ENCODE assay signal across 8 cellular contexts in the genomic region with DNA sequence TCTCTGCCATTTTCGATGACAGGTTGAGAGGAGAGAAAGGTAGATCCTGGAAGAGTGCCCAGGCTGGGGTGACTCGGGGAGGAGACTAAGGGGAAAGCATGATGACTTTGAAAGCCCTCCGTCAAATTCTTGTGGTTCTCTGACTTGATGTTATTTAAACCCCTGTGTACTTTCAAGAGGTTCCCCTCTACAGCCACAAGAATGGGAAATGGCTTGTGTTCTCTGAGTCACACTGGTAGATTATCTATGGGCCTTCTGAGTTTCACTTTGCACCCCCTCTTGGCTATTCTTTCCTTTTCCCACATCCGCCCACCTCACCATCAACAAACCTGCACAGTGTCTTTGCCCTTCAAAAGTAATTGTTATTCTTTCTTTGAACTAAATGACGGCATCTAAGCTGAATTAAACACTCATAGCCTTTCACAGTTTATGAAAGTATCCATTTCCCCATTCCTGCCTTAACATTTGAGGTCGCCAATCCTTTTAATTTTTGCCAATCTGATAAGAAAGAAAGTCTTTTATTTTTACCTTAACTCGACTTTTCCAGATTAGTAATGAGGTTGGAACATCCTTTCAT. TPM values are rescaled to one million over a fixed set of nuclear protein-coding genes. Genes with fewer than 3 reads are reported as not detected.
A peak's percentile ranks its signal among the peaks of the same experiment; 100 is the strongest.
DNase-seq lines count a peak whose midpoint lies in the region; ATAC-seq and TF ChIP-seq lines count a peak whose summit lies in the region.

No MANE protein-coding gene starts in this region.

- H3K9me3 ChIP-seq in mucosa of rectum (ENCODE audit: control insufficient read depth in 2 of 2, low read length in 2 of 2) (no peaks in the 10 kb centered on the region), prostate gland (no peaks in the 10 kb centered on the region)

- no peaks in the 10 kb centered on the region for H3K36me3 ChIP-seq in mucosa of rectum (ENCODE audit: control insufficient read depth in 2 of 2, insufficient read depth in 2 of 2, low read length in 2 of 2)
- H3K36me3 ChIP-seq in prostate gland, result no peaks in the 10 kb centered on the region

- peak overlapping the region; percentile 57 for H3K4me3 Mint-ChIP-seq in activated T-helper 2 cell treated with anti-CD3 and anti-CD28 coated beads, Interferon-gamma antibody, Interleukin-2, Interleukin-4, amounts not matched to agents 10 μg/mL and 5 μg/mL and 100 μg/mL, durations not matched to agents 14 hours and 24 hours and 36 hours (ENCODE audit: low read depth)

- intact Hi-C loops in activated T-helper 2 cell treated with anti-CD3 and anti-CD28 coated beads, Interferon-gamma antibody, Interleukin-2, Interleukin-4, amounts not matched to agents 10 μg/mL and 5 μg/mL and 100 μg/mL, durations not matched to agents 14 hours and 24 hours and 36 hours (cut with micrococcal nuclease), result loop anchor here (1.0 to 5.0 kb wide), 7 partner anchors 19 to 346 kb away; a partner anchor contains a TSS
- intact Hi-C loops in prostate gland (cut with DNase I), result no loop called here

- H3K9me3 Mint-ChIP-seq in activated T-helper 2 cell treated with anti-CD3 and anti-CD28 coated beads, Interferon-gamma antibody, Interleukin-2, Interleukin-4, amounts not matched to agents 10 μg/mL and 5 μg/mL and 100 μg/mL, durations not matched to agents 14 hours and 24 hours and 36 hours, result no peaks in the 10 kb centered on the region

- peaks cover 45% of the 10 kb centered on the region for H3K4me1 Mint-ChIP-seq in activated T-helper 2 cell treated with anti-CD3 and anti-CD28 coated beads, Interferon-gamma antibody, Interleukin-2, Interleukin-4, amounts not matched to agents 10 μg/mL and 5 μg/mL and 100 μg/mL, durations not matched to agents 14 hours and 24 hours and 36 hours (ENCODE audit: low read depth)

- peak overlapping the region; percentile 93 for H3K27ac Mint-ChIP-seq in activated T-helper 2 cell treated with anti-CD3 and anti-CD28 coated beads, Interferon-gamma antibody, Interleukin-2, Interleukin-4, amounts not matched to agents 10 μg/mL and 5 μg/mL and 100 μg/mL, durations not matched to agents 14 hours and 24 hours and 36 hours

- no peaks in the 10 kb centered on the region for H3K27me3 Mint-ChIP-seq in activated T-helper 2 cell treated with anti-CD3 and anti-CD28 coated beads, Interferon-gamma antibody, Interleukin-2, Interleukin-4, amounts not matched to agents 10 μg/mL and 5 μg/mL and 100 μg/mL, durations not matched to agents 14 hours and 24 hours and 36 hours (ENCODE audit: low read depth)

- H3K27ac ChIP-seq in mucosa of rectum (ENCODE audit: low read depth in 2 of 2, low read length in 2 of 2), result peak overlapping the region; percentile 37 to 40
- H3K27ac ChIP-seq in prostate gland, result no peak overlapping the region

- TF ChIP-seq CTCF in prostate gland (IDR thresholded peaks at IDR 0.05), result no peak

- ATAC-seq in GM18870 (IDR thresholded peaks at IDR 0.05; ENCODE audit: unreplicated experiment) (peak; percentile 75), HG03045 (IDR thresholded peaks at IDR 0.05; ENCODE audit: unreplicated experiment) (peak; percentile 55)

- H3K4me3 ChIP-seq in mucosa of rectum (ENCODE audit: low read length in 2 of 2) (no peak overlapping the region), prostate gland (no peak overlapping the region)

- H3K36me3 Mint-ChIP-seq in activated T-helper 2 cell treated with anti-CD3 and anti-CD28 coated beads, Interferon-gamma antibody, Interleukin-2, Interleukin-4, amounts not matched to agents 10 μg/mL and 5 μg/mL and 100 μg/mL, durations not matched to agents 14 hours and 24 hours and 36 hours (ENCODE audit: low read depth), result no peaks in the 10 kb centered on the region

- H3K4me1 ChIP-seq in mucosa of rectum (ENCODE audit: control insufficient read depth in 2 of 2, insufficient read depth in 2 of 2, low read length in 2 of 2) (peaks cover 13% of the 10 kb centered on the region in 2 donors), prostate gland (replicated peaks) (no peaks in the 10 kb centered on the region)

- peak; percentile 89 for DNase-seq in OCI-M1 (lab: John Stamatoyannopoulos, UW)
- peak; percentile 68 for DNase-seq in activated T-helper 2 cell treated with anti-CD3 and anti-CD28 coated beads, Interferon-gamma antibody, Interleukin-2, Interleukin-4, amounts not matched to agents 10 μg/mL and 5 μg/mL and 100 μg/mL, durations not matched to agents 14 hours and 24 hours and 36 hours (ENCODE audit: low spot score)
- DNase-seq in middle frontal gyrus (ENCODE audit: extremely low spot score, low spot score), result no peak
- no peak for DNase-seq in prostate gland (ENCODE audit: low spot score)
- no peak for DNase-seq in foreskin melanocyte

- H3K27me3 ChIP-seq in mucosa of rectum (ENCODE audit: control insufficient read depth in 2 of 2, insufficient read depth in 2 of 2, low read length in 2 of 2) (no peaks in the 10 kb centered on the region), prostate gland (replicated peaks; ENCODE audit: insufficient read depth) (no peaks in the 10 kb centered on the region)

- 19% methylated on average over 7 of the region's 7 CpGs for WGBS in prostate gland

- TF ChIP-seq POLR2A in prostate gland (IDR thresholded peaks at IDR 0.05), result no peak

- no peak overlapping the region for H3K9ac ChIP-seq in mucosa of rectum (ENCODE audit: low read depth in 1 of 2, low read length in 2 of 2)

RNA-seq across cellular contexts. Expression of a gene that starts 24.1 kb away (rescaled TPM):
- 67.7 and 69.6 TPM in 2 replicates for total RNA-seq in activated T-helper 2 cell treated with anti-CD3 and anti-CD28 coated beads, Interferon-gamma antibody, Interleukin-2, Interleukin-4, amounts not matched to agents 10 μg/mL and 5 μg/mL and 100 μg/mL, durations not matched to agents 14 hours and 24 hours and 36 hours
- total RNA-seq in prostate gland, result 1 to 10 TPM in 1 of 2 donors, under 1 TPM in 1; 0.32 to 2.3 TPM

Comparison
In these comparisons a context has a peak if more than half of its experiments do, and no peak if none do; other contexts are left out.
1. DNase-seq: peak in OCI-M1 (single experiment) and activated T-helper 2 cell treated with anti-CD3 and anti-CD28 coated beads, Interferon-gamma antibody, Interleukin-2, Interleukin-4, amounts not matched to agents 10 μg/mL and 5 μg/mL and 100 μg/mL, durations not matched to agents 14 hours and 24 hours and 36 hours (single experiment); none in middle frontal gyrus (single experiment), prostate gland (single experiment) and foreskin melanocyte (single experiment).
2. H3K27ac ChIP-seq: peak in mucosa of rectum (2 of 2); none in prostate gland (0 of 2).
3. RNA of a gene that starts 24.1 kb away (total RNA-seq): 67.7 to 69.6 TPM in activated T-helper 2 cell treated with anti-CD3 and anti-CD28 coated beads, Interferon-gamma antibody, Interleukin-2, Interleukin-4, amounts not matched to agents 10 μg/mL and 5 μg/mL and 100 μg/mL, durations not matched to agents 14 hours and 24 hours and 36 hours; 0.32 to 2.3 TPM in prostate gland; every median in the first group is over 10 times any median in the second.